Comparison of ENCODE assay signal across 22 cellular contexts in genomic region chr13:31605076-31605858, GRCh38.
DNase-seq lines count a peak whose midpoint lies in the region; ATAC-seq and TF ChIP-seq lines count a peak whose summit lies in the region.
"Had no signal": no experiment of that assay in that cellular context is flagged by ENCODE, and none has a peak within 500 bp of the region (broad histone marks: within the 10 kb centered on the region; RNA-seq: fewer than 3 reads in every experiment).

No MANE protein-coding gene starts in this region.

- H3K27me3 Mint-ChIP-seq in activated T-helper 2 cell treated with anti-CD3 and anti-CD28 coated beads, Interferon-gamma antibody, Interleukin-2, Interleukin-4, amounts not matched to agents 10 μg/mL and 5 μg/mL and 100 μg/mL, durations not matched to agents 14 hours and 24 hours and 36 hours (ENCODE audit: low read depth), result no peaks in the 10 kb centered on the region
- H3K27me3 Mint-ChIP-seq: CD4-positive, alpha-beta memory T cell had no signal

- H3K27ac ChIP-seq in A673 (ENCODE audit: low read depth, low read length, poor library complexity, severe bottlenecking) (no peak overlapping the region), SK-N-MC (peak overlapping the region; percentile 79), hepatocyte (peak overlapping the region; percentile 9), MM.1S (ENCODE audit: low read length) (no peak overlapping the region)
- H3K27ac ChIP-seq: HL-60, PC-9, SJCRH30 had no signal

- TF ChIP-seq CTCF in A673 (conservative IDR thresholded peaks at IDR 0.05; ENCODE audit: low read depth, low read length) (no peak), hepatocyte (IDR thresholded peaks at IDR 0.05; ENCODE audit: poor library complexity) (no peak), MM.1S (IDR thresholded peaks at IDR 0.05; ENCODE audit: low read length) (no peak)

- intact Hi-C loops in A673 (cut with micrococcal nuclease; ENCODE audit: unreplicated experiment), result no loop called here
- intact Hi-C loops in activated T-helper 2 cell treated with anti-CD3 and anti-CD28 coated beads, Interferon-gamma antibody, Interleukin-2, Interleukin-4, amounts not matched to agents 10 μg/mL and 5 μg/mL and 100 μg/mL, durations not matched to agents 14 hours and 24 hours and 36 hours (cut with micrococcal nuclease), result no loop called here

- no TSS peak for BruUV-seq in A673 (replicated peaks; lab: Mats Ljungman, UMichigan)

- no peak overlapping the region for H3K4me3 ChIP-seq in A673 (ENCODE audit: low read depth, low read length, poor library complexity, severe bottlenecking)
- peak overlapping the region; percentile 50 for H3K4me3 ChIP-seq in SK-N-MC
- H3K4me3 ChIP-seq in hepatocyte, result no peak overlapping the region
- no peak overlapping the region for H3K4me3 ChIP-seq in MM.1S (ENCODE audit: low read length)
- H3K4me3 ChIP-seq: PC-9, SJCRH30 had no signal

- H3K27me3 ChIP-seq in A673 (replicated peaks; ENCODE audit: insufficient read depth, low read depth, low read length, poor library complexity) (no peaks in the 10 kb centered on the region), hepatocyte (no peaks in the 10 kb centered on the region), MM.1S (replicated peaks; ENCODE audit: insufficient read depth, low read length) (no peaks in the 10 kb centered on the region)
- H3K27me3 ChIP-seq: SJCRH30 had no signal

- H3K9me3 Mint-ChIP-seq in activated T-helper 2 cell treated with anti-CD3 and anti-CD28 coated beads, Interferon-gamma antibody, Interleukin-2, Interleukin-4, amounts not matched to agents 10 μg/mL and 5 μg/mL and 100 μg/mL, durations not matched to agents 14 hours and 24 hours and 36 hours, result peaks cover 3% of the 10 kb centered on the region

- H3K9me3 ChIP-seq in A673 (ENCODE audit: low read depth, low read length, poor library complexity, severe bottlenecking), result no peaks in the 10 kb centered on the region
- no peaks in the 10 kb centered on the region for H3K9me3 ChIP-seq in SK-N-MC (ENCODE audit: low read depth, low read length)
- no peaks in the 10 kb centered on the region for H3K9me3 ChIP-seq in hepatocyte (ENCODE audit: low read depth)
- H3K9me3 ChIP-seq in MM.1S (replicated peaks; ENCODE audit: insufficient read depth, low read length), result no peaks in the 10 kb centered on the region
- H3K9me3 ChIP-seq: SJCRH30 had no signal

- DNase-seq in A673 (ENCODE audit: low spot score) (peak; percentile 41), SK-N-MC (ENCODE audit: low read depth, low spot score) (peak; percentile 52), hepatocyte (ENCODE audit: low spot score) (peak; percentile 66), retina (peak; percentile 44), MM.1S (no peak)
- DNase-seq in activated T-helper 2 cell treated with anti-CD3 and anti-CD28 coated beads, Interferon-gamma antibody, Interleukin-2, Interleukin-4, amounts not matched to agents 10 μg/mL and 5 μg/mL and 100 μg/mL, durations not matched to agents 14 hours and 24 hours and 36 hours (ENCODE audit: low spot score), result no peak
- DNase-seq: C1 segment of cervical spinal cord; CD4-positive, alpha-beta memory T cell; COR-L47; DMS53; KBM-7; NCI-H1105 treated with DMSO at 0.1 percent for 48 hours; NCI-H146; NCI-H1930; NCI-H446; NCI-H524 treated with DMSO at 0.1 percent for 48 hours; PC-9; SJCRH30 had no signal

- POLR2A ChIA-PET in A673 (lab: Charles Lee; ENCODE audit: low non-redundant PET), result interaction anchor here (0.5 kb wide), 1 partner anchor 540 kb away, joined by 6 read pairs; no protein-coding TSS in a partner anchor

- H3K79me2 ChIP-seq in hepatocyte, result no peaks in the 10 kb centered on the region
- H3K79me2 ChIP-seq in MM.1S (ENCODE audit: low read length), result no peaks in the 10 kb centered on the region

- H3F3A ChIP-seq in MM.1S (ENCODE audit: insufficient read depth, low read length), result no peaks in the 10 kb centered on the region

- no peaks in the 10 kb centered on the region for H3K4me1 Mint-ChIP-seq in activated T-helper 2 cell treated with anti-CD3 and anti-CD28 coated beads, Interferon-gamma antibody, Interleukin-2, Interleukin-4, amounts not matched to agents 10 μg/mL and 5 μg/mL and 100 μg/mL, durations not matched to agents 14 hours and 24 hours and 36 hours (ENCODE audit: low read depth)
- H3K4me1 Mint-ChIP-seq: CD4-positive, alpha-beta memory T cell had no signal

- no peaks in the 10 kb centered on the region for H3K4me1 ChIP-seq in A673 (ENCODE audit: insufficient read depth, low read length, poor library complexity, severe bottlenecking)
- H3K4me1 ChIP-seq in hepatocyte (ENCODE audit: insufficient read depth), result no peaks in the 10 kb centered on the region
- H3K4me1 ChIP-seq in MM.1S (ENCODE audit: low read length), result no peaks in the 10 kb centered on the region
- H3K4me1 ChIP-seq: SJCRH30 had no signal

- H3K27ac Mint-ChIP-seq in activated T-helper 2 cell treated with anti-CD3 and anti-CD28 coated beads, Interferon-gamma antibody, Interleukin-2, Interleukin-4, amounts not matched to agents 10 μg/mL and 5 μg/mL and 100 μg/mL, durations not matched to agents 14 hours and 24 hours and 36 hours, result no peak overlapping the region
- H3K27ac Mint-ChIP-seq: CD4-positive, alpha-beta memory T cell had no signal

- H3K4me2 ChIP-seq in hepatocyte (no peak overlapping the region), MM.1S (ENCODE audit: low read depth, low read length) (no peak overlapping the region)
- H3K4me2 ChIP-seq: PC-9 had no signal

- CTCF ChIA-PET in A673 (lab: Charles Lee), result no interaction called here

- no peaks in the 10 kb centered on the region for H3K36me3 ChIP-seq in A673 (ENCODE audit: insufficient read depth, low read length, poor library complexity, severe bottlenecking)
- H3K36me3 ChIP-seq in SK-N-MC (ENCODE audit: insufficient read depth, low read length), result no peaks in the 10 kb centered on the region
- no peaks in the 10 kb centered on the region for H3K36me3 ChIP-seq in hepatocyte (replicated peaks; ENCODE audit: insufficient read depth, low read depth)
- no peaks in the 10 kb centered on the region for H3K36me3 ChIP-seq in MM.1S (replicated peaks; ENCODE audit: insufficient read depth, low read length)
- H3K36me3 ChIP-seq: SJCRH30 had no signal

- H4K20me1 ChIP-seq in hepatocyte (ENCODE audit: insufficient read depth, poor library complexity, severe bottlenecking) (no peaks in the 10 kb centered on the region), MM.1S (ENCODE audit: insufficient read depth, low read length) (no peaks in the 10 kb centered on the region)

- ATAC-seq in GM18498 (IDR thresholded peaks at IDR 0.05; ENCODE audit: unreplicated experiment), result no peak
- ATAC-seq: HCT116, Right ventricle myocardium inferior had no signal

- H3K9me2 ChIP-seq in hepatocyte (replicated peaks; ENCODE audit: insufficient read depth) (no peaks in the 10 kb centered on the region), MM.1S (replicated peaks; ENCODE audit: insufficient read depth, low read length) (no peaks in the 10 kb centered on the region)

- WGBS in hepatocyte (ENCODE audit: low lambda C conversion rate, missing lambda C conversion rate), result 43% methylated on average over 5 of the region's 5 CpGs

- H3K36me3 Mint-ChIP-seq in activated T-helper 2 cell treated with anti-CD3 and anti-CD28 coated beads, Interferon-gamma antibody, Interleukin-2, Interleukin-4, amounts not matched to agents 10 μg/mL and 5 μg/mL and 100 μg/mL, durations not matched to agents 14 hours and 24 hours and 36 hours (ENCODE audit: low read depth), result no peaks in the 10 kb centered on the region
- H3K36me3 Mint-ChIP-seq: CD4-positive, alpha-beta memory T cell had no signal

- H2AFZ ChIP-seq in hepatocyte (no peak overlapping the region), MM.1S (ENCODE audit: low read length) (no peak overlapping the region)
- H2AFZ ChIP-seq: PC-9 had no signal

- H3K9ac ChIP-seq in SK-N-MC (ENCODE audit: insufficient read length) (no peak overlapping the region), MM.1S (ENCODE audit: low read length) (no peak overlapping the region)

- H3K4me3 Mint-ChIP-seq in activated T-helper 2 cell treated with anti-CD3 and anti-CD28 coated beads, Interferon-gamma antibody, Interleukin-2, Interleukin-4, amounts not matched to agents 10 μg/mL and 5 μg/mL and 100 μg/mL, durations not matched to agents 14 hours and 24 hours and 36 hours (ENCODE audit: low read depth), result no peak overlapping the region
- H3K4me3 Mint-ChIP-seq: CD4-positive, alpha-beta memory T cell had no signal

Comparison
In these comparisons a context has a peak if more than half of its experiments do, and no peak if none do; other contexts are left out.
1. DNase-seq: peak in A673 (single experiment), SK-N-MC (single experiment), hepatocyte (single experiment) and retina (single experiment); none in activated T-helper 2 cell treated with anti-CD3 and anti-CD28 coated beads, Interferon-gamma antibody, Interleukin-2, Interleukin-4, amounts not matched to agents 10 μg/mL and 5 μg/mL and 100 μg/mL, durations not matched to agents 14 hours and 24 hours and 36 hours (single experiment) and MM.1S (single experiment).
2. H3K27ac ChIP-seq: peak in SK-N-MC (single experiment) and hepatocyte (single experiment); none in A673 (single experiment) and MM.1S (single experiment).